In genomic region chr16:57564571-57565270, GRCh38 we compare ENCODE assay signal across 16 cellular contexts. TPM values are rescaled to one million over a fixed set of nuclear protein-coding genes. Genes with fewer than 3 reads are reported as not detected.
DNase-seq lines count a peak whose midpoint lies in the region; ATAC-seq, FAIRE-seq and TF ChIP-seq lines count a peak whose summit lies in the region.
"Had no signal": no experiment of that assay in that cellular context is flagged by ENCODE, and none has a peak within 500 bp of the region (broad histone marks: within the 10 kb centered on the region; RNA-seq: fewer than 3 reads in every experiment).

No MANE protein-coding gene starts in this region.

- no peaks in the 10 kb centered on the region for H3K27me3 ChIP-seq in ascending aorta

- H3K27me3 Mint-ChIP-seq in endothelial cell (ENCODE audit: unreplicated experiment) (peaks cover 24% of the 10 kb centered on the region), osteocyte (ENCODE audit: unreplicated experiment) (peaks cover 15% of the 10 kb centered on the region)
- H3K27me3 Mint-ChIP-seq: naive B cell had no signal

- intact Hi-C loops in ascending aorta (cut with DNase I): no loop called here

- no peak overlapping the region for H3K4me3 ChIP-seq in ascending aorta
- H3K4me3 ChIP-seq: esophagus squamous epithelium, thoracic aorta had no signal

- peaks cover 9% of the 10 kb centered on the region for H3K4me1 Mint-ChIP-seq in endothelial cell (ENCODE audit: unreplicated experiment)
- peaks cover 8% of the 10 kb centered on the region for H3K4me1 Mint-ChIP-seq in osteocyte (ENCODE audit: unreplicated experiment)

- H3K36me3 Mint-ChIP-seq in endothelial cell (ENCODE audit: low read depth, unreplicated experiment) (peaks cover 25% of the 10 kb centered on the region), osteocyte (ENCODE audit: unreplicated experiment) (peaks cover 4% of the 10 kb centered on the region)

- no peak for TF ChIP-seq POLR2A in H54 (IDR thresholded peaks at IDR 0.05; ENCODE audit: low read depth, low read length)

- no peaks in the 10 kb centered on the region for H3K4me1 ChIP-seq in ascending aorta
- H3K4me1 ChIP-seq: esophagus squamous epithelium had no signal

- ATAC-seq in HG03342 (IDR thresholded peaks at IDR 0.05; ENCODE audit: unreplicated experiment): no peak
- ATAC-seq: Right ventricle myocardium inferior had no signal

- POLR2A ChIA-PET in RWPE1 (lab: Yijun Ruan, JAX; ENCODE audit: low non-redundant PET): no interaction called here

- CTCF ChIA-PET in RWPE1 (lab: Yijun Ruan, JAX): interaction anchor here (1.0 kb wide), 1 partner anchor 26 kb away, joined by 4 read pairs; no protein-coding TSS in a partner anchor

- H3K27ac Mint-ChIP-seq in endothelial cell (ENCODE audit: unreplicated experiment) (peak overlapping the region; percentile 7), osteocyte (ENCODE audit: unreplicated experiment) (peak overlapping the region; percentile 31)

- no peak overlapping the region for H3K4me3 Mint-ChIP-seq in endothelial cell (ENCODE audit: unreplicated experiment)
- no peak overlapping the region for H3K4me3 Mint-ChIP-seq in osteocyte (ENCODE audit: unreplicated experiment)
- H3K4me3 Mint-ChIP-seq: naive B cell had no signal

- DNase-seq in H54 (ENCODE audit: insufficient read length, low spot score) (peak; percentile 69), RWPE1 (ENCODE audit: low spot score) (peak; percentile 36), endothelial cell (ENCODE audit: low spot score) (no peak), osteocyte (ENCODE audit: extremely low spot score, unreplicated experiment) (peak; percentile 68), ascending aorta (ENCODE audit: low spot score in 2 of 2) (no peak)
- DNase-seq in activated CD4-positive, CD25-positive, alpha-beta regulatory T cell (lab: John Stamatoyannopoulos, UW): no peak
- no peak for DNase-seq in stimulated activated CD8-positive, alpha-beta memory T cell treated with anti-CD3 and anti-CD28 coated beads, Interleukin-4, amount 100 ng/mL, for 48 hours
- DNase-seq: caudate nucleus, esophagus squamous epithelium, naive B cell, NCI-H1436, NCI-H524 treated with DMSO at 0.1 percent for 48 hours had no signal

- TF ChIP-seq CTCF in RWPE1 (conservative IDR thresholded peaks at IDR 0.05; ENCODE audit: low read depth): no peak
- no peak for TF ChIP-seq CTCF in endothelial cell (IDR thresholded peaks at IDR 0.05; ENCODE audit: unreplicated experiment)
- no peak for TF ChIP-seq CTCF in osteocyte (IDR thresholded peaks at IDR 0.05)
- no peak for TF ChIP-seq CTCF in ascending aorta (IDR thresholded peaks at IDR 0.05)

- H3K9me3 ChIP-seq in ascending aorta: peaks cover 0 to 3% of the 10 kb centered on the region in 2 donors
- H3K9me3 ChIP-seq: thoracic aorta had no signal

- H3K27ac ChIP-seq in RWPE1: no peak overlapping the region
- H3K27ac ChIP-seq in ascending aorta: no peak overlapping the region
- H3K27ac ChIP-seq: esophagus squamous epithelium, thoracic aorta had no signal

- H3K36me3 ChIP-seq in ascending aorta: no peaks in the 10 kb centered on the region
- H3K36me3 ChIP-seq: esophagus squamous epithelium, thoracic aorta had no signal

- no peak for FAIRE-seq in H54 (lab: Jason Lieb, UNC)
- FAIRE-seq: islet of Langerhans had no signal

- H3K9me3 Mint-ChIP-seq in endothelial cell (ENCODE audit: unreplicated experiment): peaks cover 8% of the 10 kb centered on the region
- H3K9me3 Mint-ChIP-seq in osteocyte (ENCODE audit: unreplicated experiment): peaks cover 13% of the 10 kb centered on the region

RNA-seq across cellular contexts. Expression of gene ADGRG5, which starts 22.3 kb away (rescaled TPM):
- total RNA-seq in endothelial cell (ENCODE audit: unreplicated experiment): 0.28 TPM
- total RNA-seq in osteocyte: not detected in 2 replicates
- not detected for total RNA-seq in ascending aorta

RNA-seq across cellular contexts. Expression of gene CCDC102A, which starts 28.4 kb away (rescaled TPM):
- total RNA-seq in endothelial cell (ENCODE audit: unreplicated experiment) (14.6 TPM), osteocyte (17.2 and 18.8 TPM in 2 replicates), ascending aorta (13.7 TPM)

Comparison
In these comparisons a context has a peak if more than half of its experiments do, and no peak if none do; other contexts are left out.
1. DNase-seq: peak in H54 (single experiment), RWPE1 (single experiment) and osteocyte (single experiment); none in endothelial cell (single experiment), ascending aorta (0 of 2), activated CD4-positive, CD25-positive, alpha-beta regulatory T cell (0 of 4) and stimulated activated CD8-positive, alpha-beta memory T cell treated with anti-CD3 and anti-CD28 coated beads, Interleukin-4, amount 100 ng/mL, for 48 hours (single experiment).